In the genomic region with DNA sequence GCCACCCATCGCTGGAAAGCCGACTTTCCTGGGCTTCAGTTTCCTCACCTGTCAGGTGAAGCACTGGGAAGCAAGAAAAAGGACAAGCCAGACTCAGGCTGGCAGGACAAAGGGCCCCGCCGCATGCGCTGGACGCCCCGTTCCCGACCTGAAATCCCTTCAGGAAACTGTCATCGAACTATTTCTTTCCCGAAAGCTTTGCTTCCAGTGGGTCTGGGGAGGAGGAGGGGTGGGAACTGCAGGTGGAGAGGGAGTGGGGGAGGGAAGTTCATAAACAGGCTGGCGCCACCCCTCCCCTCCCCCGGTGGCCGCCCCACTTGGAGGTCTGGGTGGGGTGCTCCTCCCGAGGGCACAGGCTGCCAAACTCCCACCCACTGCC, we compare ENCODE assay signal across 9 cellular contexts.
A peak's percentile ranks its signal among the peaks of the same experiment; 100 is the strongest.
DNase-seq lines count a peak whose midpoint lies in the region; TF ChIP-seq lines count a peak whose summit lies in the region.
"Had no signal": no experiment of that assay in that cellular context is flagged by ENCODE, and none has a peak within 500 bp of the region (broad histone marks: within the 10 kb centered on the region; RNA-seq: fewer than 3 reads in every experiment).

No MANE protein-coding gene starts in this region.

- H3K9me3 ChIP-seq in PC-9 (ENCODE audit: insufficient read depth, low read depth) (no peaks in the 10 kb centered on the region), iPS-15b (ENCODE audit: control insufficient read depth, insufficient read depth, low read length) (no peaks in the 10 kb centered on the region), parathyroid adenoma (ENCODE audit: control insufficient read depth, low read length) (no peaks in the 10 kb centered on the region), uterus (no peaks in the 10 kb centered on the region)

- no peak for DNase-seq in H7
- DNase-seq in PC-9: no peak
- no peak for DNase-seq in mesenteric fat pad (ENCODE audit: low spot score)
- DNase-seq in GOT3 (lab: John Stamatoyannopoulos, UW): no peak
- DNase-seq in uterus: no peak
- no peak for DNase-seq in activated CD4-positive, alpha-beta T cell treated with anti-CD3 and anti-CD28 coated beads for 4 hours
- DNase-seq: NCI-H146 had no signal

- H3K27me3 ChIP-seq in H7 (ENCODE audit: control insufficient read depth, insufficient read depth, low read length) (peaks cover 7% of the 10 kb centered on the region), PC-9 (ENCODE audit: insufficient read depth, low read depth) (peaks cover 42% of the 10 kb centered on the region), iPS-15b (ENCODE audit: control insufficient read depth, insufficient read depth, low read length) (peaks cover 18% of the 10 kb centered on the region), parathyroid adenoma (ENCODE audit: control insufficient read depth, insufficient read depth, low read length) (no peaks in the 10 kb centered on the region), uterus (peaks cover 0 to 15% of the 10 kb centered on the region in 2 donors)

- no peak for TF ChIP-seq CTCF in PC-9 (conservative IDR thresholded peaks at IDR 0.05)
- no peak for TF ChIP-seq CTCF in parathyroid adenoma (IDR thresholded peaks at IDR 0.05)
- TF ChIP-seq CTCF in uterus (IDR thresholded peaks at IDR 0.05): no peak

- H4K20me1 ChIP-seq in PC-9 (ENCODE audit: insufficient read depth): no peaks in the 10 kb centered on the region

- H2AFZ ChIP-seq in PC-9 (no peak overlapping the region), parathyroid adenoma (peak overlapping the region; percentile 30)

- H3F3A ChIP-seq in PC-9 (ENCODE audit: insufficient read depth, low read depth): no peaks in the 10 kb centered on the region

- POLR2A ChIA-PET in PC-9 (lab: Charles Lee; ENCODE audit: unreplicated experiment): no interaction called here

- H3K4me2 ChIP-seq in PC-9 (peak overlapping the region; percentile 48), parathyroid adenoma (ENCODE audit: low read length) (peak overlapping the region; percentile 78)

- no TSS peak for BruUV-seq in PC-9 (replicated peaks; lab: Mats Ljungman, UMichigan)

- no peaks in the 10 kb centered on the region for H3K9me2 ChIP-seq in PC-9 (ENCODE audit: insufficient read depth)

- H3K9ac ChIP-seq in iPS-15b (ENCODE audit: low read depth, low read length) (no peak overlapping the region), parathyroid adenoma (no peak overlapping the region)

- TF ChIP-seq POLR2A in uterus (IDR thresholded peaks at IDR 0.05): no peak

- H3K79me2 ChIP-seq in PC-9 (ENCODE audit: low read depth) (no peaks in the 10 kb centered on the region), parathyroid adenoma (no peaks in the 10 kb centered on the region)

- intact Hi-C loops in PC-9 (cut with micrococcal nuclease; ENCODE audit: unreplicated experiment) (no loop called here), uterus (cut with DNase I; ENCODE audit: low total_unique reads) (no loop called here)

- CTCF ChIA-PET in PC-9 (lab: Charles Lee): interaction anchor here (0.6 kb wide), 1 partner anchor 236 kb away, joined by 3 read pairs; no protein-coding TSS in a partner anchor

- no peak overlapping the region for H3K27ac ChIP-seq in PC-9
- H3K27ac ChIP-seq in parathyroid adenoma: no peak overlapping the region
- no peak overlapping the region for H3K27ac ChIP-seq in uterus

- H3K4me3 ChIP-seq in H7 (ENCODE audit: insufficient read depth, low read depth, low read length): peak overlapping the region; percentile 46
- H3K4me3 ChIP-seq in PC-9: peak overlapping the region; percentile 41; the same call in 1 of the 2 replicates
- peak overlapping the region; percentile 51 for H3K4me3 ChIP-seq in iPS-15b (ENCODE audit: low read depth, low read length)
- peak overlapping the region; percentile 37 for H3K4me3 ChIP-seq in parathyroid adenoma (ENCODE audit: low read depth, low read length)
- no peak overlapping the region for H3K4me3 ChIP-seq in uterus

- H3K4me1 ChIP-seq in PC-9 (replicated peaks; ENCODE audit: insufficient read depth): no peaks in the 10 kb centered on the region
- H3K4me1 ChIP-seq in iPS-15b (ENCODE audit: control insufficient read depth, insufficient read depth, low read length): peaks cover 9% of the 10 kb centered on the region
- H3K4me1 ChIP-seq in parathyroid adenoma: no peaks in the 10 kb centered on the region
- H3K4me1 ChIP-seq in uterus: no peaks in the 10 kb centered on the region

- H3K36me3 ChIP-seq in H7 (replicated peaks; ENCODE audit: control insufficient read depth, insufficient read depth, low read length) (no peaks in the 10 kb centered on the region), PC-9 (ENCODE audit: low read depth) (no peaks in the 10 kb centered on the region), iPS-15b (ENCODE audit: control insufficient read depth, insufficient read depth, low read length) (no peaks in the 10 kb centered on the region), parathyroid adenoma (ENCODE audit: control insufficient read depth, insufficient read depth, low read length) (no peaks in the 10 kb centered on the region), uterus (no peaks in the 10 kb centered on the region)

Comparison
In these comparisons a context has a peak if more than half of its experiments do, and no peak if none do; other contexts are left out.
1. H3K4me3 ChIP-seq: peak in H7 (single experiment), PC-9 (single experiment), iPS-15b (single experiment) and parathyroid adenoma (single experiment); none in uterus (0 of 2).